In genomic region chr4:170741856-170742255, GRCh38 we compare ENCODE assay signal across 21 cellular contexts.
DNase-seq lines count a peak whose midpoint lies in the region; ATAC-seq lines count a peak whose summit lies in the region.
"Had no signal": no experiment of that assay in that cellular context is flagged by ENCODE, and none has a peak within 500 bp of the region (broad histone marks: within the 10 kb centered on the region; RNA-seq: fewer than 3 reads in every experiment).

No MANE protein-coding gene starts in this region.

- ATAC-seq in HG02763 (IDR thresholded peaks at IDR 0.05; ENCODE audit: unreplicated experiment) (no peak), GM19467 (IDR thresholded peaks at IDR 0.05; ENCODE audit: unreplicated experiment) (no peak), GM21737 (IDR thresholded peaks at IDR 0.05; ENCODE audit: unreplicated experiment) (no peak)

- DNase-seq in HK-2 (ENCODE audit: unreplicated experiment) = peak; percentile 2
- peak; percentile 28 for DNase-seq in astrocyte of the hippocampus (ENCODE audit: low read depth, low spot score)
- peak; percentile 1 for DNase-seq in iris pigment epithelial cell (ENCODE audit: low read depth)
- DNase-seq in SW480 (ENCODE audit: low spot score) = no peak
- DNase-seq: CD4-positive, alpha-beta T cell; COR-L47; DMS79; GM23248; HCEC 1CT; Karpas-422; MV-4-11; NCI-H1105 treated with DMSO at 0.1 percent for 48 hours; NCI-H1694 treated with DMSO at 0.1 percent for 48 hours; NCI-H2081 treated with DMSO at 0.1 percent for 48 hours; NCI-H446; NCI-H526; OCI-M1; Right ventricle myocardium superior had no signal
